25 cellular contexts compared by ENCODE assay signal in genomic region chr5:176773408-176774035, GRCh38. TPM values are rescaled to one million over a fixed set of nuclear protein-coding genes. Genes with fewer than 3 reads are reported as not detected.
A peak's percentile ranks its signal among the peaks of the same experiment; 100 is the strongest.
DNase-seq lines count a peak whose midpoint lies in the region; ATAC-seq and TF ChIP-seq lines count a peak whose summit lies in the region.
"Had no signal": no experiment of that assay in that cellular context is flagged by ENCODE, and none has a peak within 500 bp of the region (broad histone marks: within the 10 kb centered on the region; RNA-seq: fewer than 3 reads in every experiment).

No MANE protein-coding gene starts in this region.

- intact Hi-C loops in Panc1 (cut with micrococcal nuclease; ENCODE audit: unreplicated experiment) = no loop called here

- H3K4me1 Mint-ChIP-seq in activated T-cell treated with anti-CD3 and anti-CD28 coated beads, Interleukin-2, amount 50 U/mL, for 24 hours (ENCODE audit: low read depth) = no peaks in the 10 kb centered on the region
- H3K4me1 Mint-ChIP-seq: memory B cell had no signal

- no peaks in the 10 kb centered on the region for H3K36me3 ChIP-seq in Panc1 (ENCODE audit: control insufficient read depth, insufficient read depth, low read length)
- H3K36me3 ChIP-seq in upper lobe of left lung = no peaks in the 10 kb centered on the region
- H3K36me3 ChIP-seq: gastroesophageal sphincter, transverse colon had no signal

- H3K27me3 ChIP-seq in Panc1 (ENCODE audit: control insufficient read depth, insufficient read depth, low read length) (no peaks in the 10 kb centered on the region), upper lobe of left lung (no peaks in the 10 kb centered on the region)
- H3K27me3 ChIP-seq: body of pancreas had no signal

- TF ChIP-seq CTCF in Panc1 (IDR thresholded peaks at IDR 0.05) (no peak), upper lobe of left lung (IDR thresholded peaks at IDR 0.05) (no peak)

- WGBS in upper lobe of left lung, 2 donors = 80 to 88% methylated on average over 16 of the region's 16 CpGs

- 0 out of 2 replicates have a peak, but pooled peaks have one; percentile 31 for ATAC-seq in Panc1
- no peak for ATAC-seq in left lobe of liver
- ATAC-seq in upper lobe of left lung (ENCODE audit: low FRiP score in 2 of 2) = no peak
- ATAC-seq in GM19452 (IDR thresholded peaks at IDR 0.05; ENCODE audit: unreplicated experiment) = no peak
- ATAC-seq: A549, body of pancreas, gastroesophageal sphincter had no signal

- H3K9me3 Mint-ChIP-seq in activated T-cell treated with anti-CD3 and anti-CD28 coated beads, Interleukin-2, amount 50 U/mL, for 24 hours = no peaks in the 10 kb centered on the region
- H3K9me3 Mint-ChIP-seq: activated naive CD4-positive, alpha-beta T cell treated with anti-CD3 and anti-CD28 coated beads for 36 hours; memory B cell; neural crest cell; T-helper 2 cell treated with Interferon-gamma antibody and Interleukin-4, amounts not matched to agents 5 μg/mL and 100 μg/mL, for 36 hours had no signal

- no peak for TF ChIP-seq POLR2A in upper lobe of left lung (IDR thresholded peaks at IDR 0.05)

- CTCF ChIA-PET in Panc1 (lab: Charles Lee) = no interaction called here

- no peak for TF ChIP-seq EP300 in upper lobe of left lung (IDR thresholded peaks at IDR 0.05)

- H3K9me3 ChIP-seq in Panc1 (ENCODE audit: control insufficient read depth, insufficient read depth, low read depth, low read length) (no peaks in the 10 kb centered on the region), upper lobe of left lung (no peaks in the 10 kb centered on the region)
- H3K9me3 ChIP-seq: A549, body of pancreas, gastroesophageal sphincter, transverse colon had no signal

- in situ Hi-C loops in Panc1 (cut with HindIII; ENCODE audit: low pct_unique_long_range_greater_than_20kb, low sequenced_read_pairs) = no loop called here

- H3K4me3 ChIP-seq in Panc1 (ENCODE audit: low read depth in 2 of 2, low read length in 2 of 2) = no peak overlapping the region
- H3K4me3 ChIP-seq in upper lobe of left lung = no peak overlapping the region
- H3K4me3 ChIP-seq: A549, body of pancreas, gastroesophageal sphincter, transverse colon had no signal

- peak; percentile 12 for DNase-seq in activated T-cell treated with anti-CD3 and anti-CD28 coated beads, Interleukin-2, amount 50 U/mL, for 24 hours
- DNase-seq in activated T-cell treated with anti-CD3 and anti-CD28 coated beads for 4 hours (no peak), Panc1 (ENCODE audit: low read depth, low spot score) (no peak), left lobe of liver (ENCODE audit: low spot score) (peak; percentile 38), upper lobe of left lung (peak; percentile 13 to 19), COLO668 (lab: John Stamatoyannopoulos, UW; ENCODE audit: unreplicated experiment) (no peak), hypothalamus (lab: John Stamatoyannopoulos, UW) (no peak)
- DNase-seq: activated CD4-positive, alpha-beta T cell treated with anti-CD3 and anti-CD28 coated beads for 48 hours; activated naive CD4-positive, alpha-beta T cell treated with anti-CD3 and anti-CD28 coated beads for 36 hours; body of pancreas; CD4-positive, CD25-positive, alpha-beta regulatory T cell; DMS79 treated with DMSO at 0.1 percent for 48 hours; GDM1; Kasumi-1; NCI-H1436 treated with DMSO at 0.1 percent for 48 hours; NCI-H748 treated with DMSO at 0.1 percent for 48 hours; SIG-M5; transverse colon had no signal

- H3K27me3 Mint-ChIP-seq in activated T-cell treated with anti-CD3 and anti-CD28 coated beads, Interleukin-2, amount 50 U/mL, for 24 hours = peaks cover 72% of the 10 kb centered on the region

- no TSS peak for BruUV-seq in Panc1 (replicated peaks; lab: Mats Ljungman, UMichigan)

- no peaks in the 10 kb centered on the region for H3K36me3 Mint-ChIP-seq in activated T-cell treated with anti-CD3 and anti-CD28 coated beads, Interleukin-2, amount 50 U/mL, for 24 hours (ENCODE audit: low read depth)

- H3K27ac ChIP-seq in Panc1 (ENCODE audit: low read length) = no peak overlapping the region
- H3K27ac ChIP-seq in upper lobe of left lung = no peak overlapping the region
- H3K27ac ChIP-seq: A549, body of pancreas, gastroesophageal sphincter, parathyroid adenoma, transverse colon had no signal

- no peaks in the 10 kb centered on the region; the same call in 1 of the 2 replicates for H3K4me1 ChIP-seq in Panc1 (ENCODE audit: control insufficient read depth, insufficient read depth, low read length)
- H3K4me1 ChIP-seq in upper lobe of left lung = no peaks in the 10 kb centered on the region
- H3K4me1 ChIP-seq: A549, body of pancreas, gastroesophageal sphincter, parathyroid adenoma, transverse colon had no signal

- H3K4me3 Mint-ChIP-seq in activated T-cell treated with anti-CD3 and anti-CD28 coated beads, Interleukin-2, amount 50 U/mL, for 24 hours = no peak overlapping the region
- H3K4me3 Mint-ChIP-seq: activated naive CD4-positive, alpha-beta T cell treated with anti-CD3 and anti-CD28 coated beads for 36 hours; CD4-positive, CD25-positive, alpha-beta regulatory T cell; memory B cell; neural crest cell; T-helper 2 cell treated with Interferon-gamma antibody and Interleukin-4, amounts not matched to agents 5 μg/mL and 100 μg/mL, for 36 hours had no signal

- POLR2A ChIA-PET in Panc1 (lab: Charles Lee) = no interaction called here

- no peak overlapping the region for H3K27ac Mint-ChIP-seq in activated T-cell treated with anti-CD3 and anti-CD28 coated beads, Interleukin-2, amount 50 U/mL, for 24 hours
- H3K27ac Mint-ChIP-seq: activated naive CD4-positive, alpha-beta T cell treated with anti-CD3 and anti-CD28 coated beads for 36 hours; memory B cell; T-helper 2 cell treated with Interferon-gamma antibody and Interleukin-4, amounts not matched to agents 5 μg/mL and 100 μg/mL, for 36 hours had no signal

RNA-seq across cellular contexts. Expression of gene UNC5A, which starts 36.8 kb away (rescaled TPM):
- total RNA-seq in Panc1 (2021; ENCODE audit: unreplicated experiment) = 0.13 TPM
- polyA plus RNA-seq in Panc1 (2012; ENCODE audit: insufficient read length) = 0.28 TPM
- total RNA-seq in left lobe of liver = not detected
- total RNA-seq in upper lobe of left lung = 1 to 10 TPM in 1 of 6 donors, under 1 TPM in 4, not detected in 1; 0.20 to 1.0 (median 0.39) TPM
- total RNA-seq: activated naive CD4-positive, alpha-beta T cell treated with anti-CD3 and anti-CD28 coated beads for 36 hours; CD4-positive, CD25-positive, alpha-beta regulatory T cell had no signal
- polyA plus RNA-seq: CD4-positive, CD25-positive, alpha-beta regulatory T cell had no signal

Comparison
In these comparisons a context has a peak if more than half of its experiments do, and no peak if none do; other contexts are left out.
1. DNase-seq: peak in activated T-cell treated with anti-CD3 and anti-CD28 coated beads, Interleukin-2, amount 50 U/mL, for 24 hours (single experiment), left lobe of liver (single experiment) and upper lobe of left lung (2 of 2); none in activated T-cell treated with anti-CD3 and anti-CD28 coated beads for 4 hours (single experiment), Panc1 (single experiment), COLO668 (single experiment) and hypothalamus (0 of 51).